In the genomic region with DNA sequence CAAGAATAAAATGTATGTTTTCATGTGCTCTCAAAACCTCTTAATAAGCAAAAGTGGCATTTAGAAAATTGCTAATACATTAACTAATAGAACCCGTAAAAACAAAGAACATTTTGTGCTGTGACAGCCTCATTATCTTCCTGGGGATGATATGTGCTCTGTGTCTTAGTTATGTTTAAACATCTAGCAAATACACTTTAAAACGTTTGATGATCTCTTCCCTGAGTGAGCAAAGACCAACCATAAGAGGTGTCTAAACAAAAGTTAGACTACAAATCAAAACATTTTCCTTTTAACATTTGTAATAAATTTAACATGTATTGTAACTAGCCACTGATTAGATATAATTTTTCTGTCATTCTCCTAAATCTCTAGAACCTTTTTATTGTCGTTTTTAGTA, we compare ENCODE assay signal across 31 cellular contexts.
"Had no signal": no experiment of that assay in that cellular context is flagged by ENCODE, and none has a peak within 500 bp of the region (broad histone marks: within the 10 kb centered on the region; RNA-seq: fewer than 3 reads in every experiment).

No MANE protein-coding gene starts in this region.

- H3K4me3 ChIP-seq: neural progenitor cell, ovary, psoas muscle, skin epidermis, smooth muscle cell, spleen, suprapubic skin, testis, tibial artery, transverse colon, upper lobe of right lung, uterus had no signal

- ATAC-seq: naive thymus-derived CD8-positive, alpha-beta T cell; natural killer cell treated with Interleukin-12 subunit alpha and Interleukin-12 subunit beta and Interleukin-15 and Interleukin-18, amount 100 ng/mL, for 72 hours; psoas muscle; right cardiac atrium; sciatic nerve; stimulated activated memory B cell treated with anti-CD40 and anti-IgM and Interleukin-4, amounts not matched to agents 10 μg/mL and 1 μg/mL and 100 μg/mL, for 72 hours; stimulated activated naive CD8-positive, alpha-beta T cell treated with anti-CD3 and anti-CD28 coated beads, Interleukin-15, amount 100 ng/mL, for 72 hours; stimulated activated naive CD8-positive, alpha-beta T cell treated with anti-CD3 and anti-CD28 coated beads, Interleukin-15, Interleukin-2, amounts not matched to agents 100 U/mL and 50 U/mL, for 24 hours; upper lobe of right lung had no signal

- H3K9ac ChIP-seq: neural progenitor cell, parathyroid adenoma had no signal

- H3K27me3 ChIP-seq: neural progenitor cell, ovary, spleen, suprapubic skin, testis, tibial artery, transverse colon, upper lobe of right lung, uterus had no signal

- H3K27ac Mint-ChIP-seq: naive thymus-derived CD8-positive, alpha-beta T cell; natural killer cell treated with Interleukin-12 subunit alpha and Interleukin-12 subunit beta and Interleukin-15 and Interleukin-18, amount 100 ng/mL, for 72 hours; neural progenitor cell; progenitor cell of endocrine pancreas; stimulated activated memory B cell treated with anti-CD40 and anti-IgM and Interleukin-4, amounts not matched to agents 10 μg/mL and 1 μg/mL and 100 μg/mL, for 72 hours; stimulated activated naive CD8-positive, alpha-beta T cell treated with anti-CD3 and anti-CD28 coated beads, Interleukin-15, amount 100 ng/mL, for 72 hours; type B pancreatic cell had no signal

- H3K36me3 Mint-ChIP-seq: naive thymus-derived CD8-positive, alpha-beta T cell; natural killer cell treated with Interleukin-12 subunit alpha and Interleukin-12 subunit beta and Interleukin-15 and Interleukin-18, amount 100 ng/mL, for 72 hours; stimulated activated memory B cell treated with anti-CD40 and anti-IgM and Interleukin-4, amounts not matched to agents 10 μg/mL and 1 μg/mL and 100 μg/mL, for 72 hours had no signal

- H3K4me3 Mint-ChIP-seq: naive thymus-derived CD8-positive, alpha-beta T cell; natural killer cell treated with Interleukin-12 subunit alpha and Interleukin-12 subunit beta and Interleukin-15 and Interleukin-18, amount 100 ng/mL, for 72 hours; neural progenitor cell; stimulated activated memory B cell treated with anti-CD40 and anti-IgM and Interleukin-4, amounts not matched to agents 10 μg/mL and 1 μg/mL and 100 μg/mL, for 72 hours; stimulated activated naive CD8-positive, alpha-beta T cell treated with anti-CD3 and anti-CD28 coated beads, Interleukin-15, amount 100 ng/mL, for 72 hours; type B pancreatic cell had no signal

- H3K9me3 ChIP-seq: ovary, psoas muscle, suprapubic skin, testis, tibial artery, transverse colon, upper lobe of right lung, uterus had no signal

- H3K4me1 ChIP-seq: parathyroid adenoma, psoas muscle, spleen, suprapubic skin, testis, tibial artery, transverse colon, upper lobe of right lung, uterus had no signal

- H3K36me3 ChIP-seq: neural progenitor cell, ovary, spleen, suprapubic skin, transverse colon, upper lobe of right lung, uterus had no signal

- DNase-seq: naive thymus-derived CD8-positive, alpha-beta T cell; occipital lobe; ovary; posterior cingulate gyrus; psoas muscle; right cardiac atrium; spleen; stimulated activated CD4-positive, alpha-beta T cell treated with anti-CD3 and anti-CD28 coated beads, Interleukin-12 subunit alpha, Interleukin-12 subunit beta, amount 100 ng/mL, for 4 hours; stimulated activated CD4-positive, alpha-beta T cell treated with anti-CD3 and anti-CD28 coated beads, Interleukin-1b, Interleukin-23, amount 100 ng/mL, for 48 hours; stimulated activated CD4-positive, alpha-beta T cell treated with anti-CD3 and anti-CD28 coated beads, Interleukin-4, amount 100 ng/mL, for 1 hour; stimulated activated CD4-positive, alpha-beta T cell treated with anti-CD3 and anti-CD28 coated beads, Interleukin-4, amount 100 ng/mL, for 4 hours; stimulated activated CD8-positive, alpha-beta memory T cell treated with anti-CD3 and anti-CD28 coated beads, Interleukin-4, amount 100 ng/mL, for 48 hours; stimulated activated naive CD4-positive, alpha-beta T cell; stimulated activated naive CD8-positive, alpha-beta T cell treated with anti-CD3 and anti-CD28 coated beads, Interleukin-15, amount 100 ng/mL, for 72 hours; stimulated activated naive CD8-positive, alpha-beta T cell treated with anti-CD3 and anti-CD28 coated beads, Interleukin-15, Interleukin-2, amounts not matched to agents 100 U/mL and 50 U/mL, for 24 hours; substantia nigra; testis; tibial artery; transverse colon; upper lobe of right lung; uterus had no signal

- H3K27me3 Mint-ChIP-seq: naive thymus-derived CD8-positive, alpha-beta T cell; natural killer cell treated with Interleukin-12 subunit alpha and Interleukin-12 subunit beta and Interleukin-15 and Interleukin-18, amount 100 ng/mL, for 72 hours; progenitor cell of endocrine pancreas; stimulated activated memory B cell treated with anti-CD40 and anti-IgM and Interleukin-4, amounts not matched to agents 10 μg/mL and 1 μg/mL and 100 μg/mL, for 72 hours; stimulated activated naive CD8-positive, alpha-beta T cell treated with anti-CD3 and anti-CD28 coated beads, Interleukin-15, amount 100 ng/mL, for 72 hours; type B pancreatic cell had no signal

- H3K4me1 Mint-ChIP-seq: naive thymus-derived CD8-positive, alpha-beta T cell; stimulated activated naive CD8-positive, alpha-beta T cell treated with anti-CD3 and anti-CD28 coated beads, Interleukin-15, amount 100 ng/mL, for 72 hours had no signal

- H3K27ac ChIP-seq: neural progenitor cell, ovary, parathyroid adenoma, psoas muscle, skin epidermis, spleen, suprapubic skin, testis, tibial artery, transverse colon, upper lobe of right lung, uterus had no signal
